In the genomic region with DNA sequence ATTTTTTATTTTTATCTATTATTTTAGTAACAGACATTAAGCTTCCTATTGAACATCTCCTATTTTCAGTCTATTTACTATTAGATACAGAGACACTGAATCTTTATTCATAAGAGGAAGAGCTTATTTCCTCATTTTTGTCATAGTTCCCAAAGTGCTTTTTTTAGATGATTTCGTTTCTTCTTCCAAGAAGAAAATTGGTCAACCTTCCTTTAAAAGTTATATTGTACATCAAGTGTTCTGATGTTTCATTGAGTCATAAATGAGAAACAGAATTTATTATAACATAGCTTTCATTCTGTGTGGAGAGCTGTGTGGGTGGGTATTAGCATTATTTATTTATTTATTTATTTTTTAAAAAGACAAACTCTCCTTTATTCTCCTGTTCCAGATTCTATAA, we compare ENCODE assay signal across 25 cellular contexts. TPM values are rescaled to one million over a fixed set of nuclear protein-coding genes. Genes with fewer than 3 reads are reported as not detected.
DNase-seq lines count a peak whose midpoint lies in the region; ATAC-seq, FAIRE-seq and TF ChIP-seq lines count a peak whose summit lies in the region.
"Had no signal": no experiment of that assay in that cellular context is flagged by ENCODE, and none has a peak within 500 bp of the region (broad histone marks: within the 10 kb centered on the region; RNA-seq: fewer than 3 reads in every experiment).

No MANE protein-coding gene starts in this region.

- intact Hi-C loops in mammary epithelial cell (cut with micrococcal nuclease) = no loop called here
- intact Hi-C loops in breast epithelium (cut with DNase I; ENCODE audit: low total_unique reads) = no loop called here

- H3K79me2 ChIP-seq in mammary epithelial cell (ENCODE audit: insufficient read depth, low read length) = no peaks in the 10 kb centered on the region
- H3K79me2 ChIP-seq in OCI-LY3 (ENCODE audit: low read length) = no peaks in the 10 kb centered on the region; the same call in 1 of the 2 replicates

- no peak for ATAC-seq in HG02571 (IDR thresholded peaks at IDR 0.05; ENCODE audit: unreplicated experiment)
- ATAC-seq: activated naive CD8-positive, alpha-beta T cell treated with anti-CD3 and anti-CD28 coated beads, Interleukin-2, amount 50 U/mL, for 24 hours; activated T-helper 17 cell treated with anti-CD3 and anti-CD28 coated beads, Interleukin-2, amount 50 U/mL, for 72 hours; left lobe of liver; PC-3; stimulated activated naive CD8-positive, alpha-beta T cell treated with anti-CD3 and anti-CD28 coated beads, Interleukin-15, amount 100 ng/mL, for 72 hours had no signal

- H3K36me3 ChIP-seq in mammary epithelial cell (ENCODE audit: insufficient read depth, low read length) (no peaks in the 10 kb centered on the region), breast epithelium (no peaks in the 10 kb centered on the region), OCI-LY3 (replicated peaks; ENCODE audit: low read depth, low read length) (peaks cover 23% of the 10 kb centered on the region)
- H3K36me3 ChIP-seq: prostate gland had no signal

- H3K27me3 ChIP-seq in mammary epithelial cell (ENCODE audit: insufficient read depth, low read length) = no peaks in the 10 kb centered on the region
- H3K27me3 ChIP-seq in breast epithelium = no peaks in the 10 kb centered on the region
- no peaks in the 10 kb centered on the region for H3K27me3 ChIP-seq in OCI-LY3 (ENCODE audit: low read depth, low read length)

- TF ChIP-seq CTCF in mammary epithelial cell (conservative IDR thresholded peaks at IDR 0.05 in 1 of 2, IDR thresholded peaks at IDR 0.05 in 1 of 2; ENCODE audit: extremely low read depth in 1 of 2, insufficient read depth in 1 of 2, low read depth in 1 of 2, low read length in 2 of 2) (no peak), breast epithelium (IDR thresholded peaks at IDR 0.05) (no peak), OCI-LY3 (IDR thresholded peaks at IDR 0.05; ENCODE audit: low read depth, low read length) (no peak)

- in situ Hi-C loops in mammary epithelial cell (cut with MboI; ENCODE audit: low sequenced_read_pairs in 2 of 2) = no loop called here

- FAIRE-seq in endometrium (lab: Jason Lieb, UNC) = peak; percentile 68
- FAIRE-seq: bronchial epithelial cell had no signal

- H3K4me1 ChIP-seq in mammary epithelial cell (ENCODE audit: insufficient read depth, low read length) (peaks cover 10% of the 10 kb centered on the region), breast epithelium (no peaks in the 10 kb centered on the region), OCI-LY3 (ENCODE audit: low read length) (peaks cover 27% of the 10 kb centered on the region)
- H3K4me1 ChIP-seq: prostate gland had no signal

- CTCF ChIA-PET in mammary epithelial cell (lab: Charles Lee; ENCODE audit: low non-redundant PET) = no interaction called here

- dilution Hi-C loops in mammary epithelial cell (cut with HindIII; ENCODE audit: low sequenced_read_pairs) = no loop called here

- no peak overlapping the region for H3K27ac ChIP-seq in mammary epithelial cell (ENCODE audit: insufficient read depth, low read depth, low read length)
- no peak overlapping the region for H3K27ac ChIP-seq in breast epithelium
- H3K27ac ChIP-seq in OCI-LY3 (ENCODE audit: low read length) = peak overlapping the region; percentile 62
- H3K27ac ChIP-seq: 22Rv1, C4-2B, HL-60, prostate gland had no signal

- WGBS in mammary epithelial cell (ENCODE audit: low coverage, missing lambda C conversion rate) = 17% methylated on average over 1 of the region's 1 CpG

- DNase-seq in mammary epithelial cell (no peak), breast epithelium (ENCODE audit: low spot score in 2 of 2) (no peak), NCI-H1436 treated with DMSO at 0.1 percent for 48 hours (lab: John Stamatoyannopoulos, UW) (no peak), GOT3 (lab: John Stamatoyannopoulos, UW) (no peak)
- no peak for DNase-seq in activated CD8-positive, alpha-beta memory T cell treated with anti-CD3 and anti-CD28 coated beads, Interleukin-2, amount 50 U/mL, for 4 hours
- DNase-seq: activated naive CD8-positive, alpha-beta T cell treated with anti-CD3 and anti-CD28 coated beads, Interleukin-2, amount 50 U/mL, for 24 hours; dermis blood vessel endothelial cell; DMS53; MM.1S; NCI-H2081; NCI-H524 treated with DMSO at 0.1 percent for 48 hours; PC-3; small intestine; stimulated activated CD4-positive, alpha-beta T cell treated with anti-CD3 and anti-CD28 coated beads, Interleukin-2, amount 100 ng/mL, for 48 hours; stimulated activated naive CD8-positive, alpha-beta T cell treated with anti-CD3 and anti-CD28 coated beads, Interleukin-15, amount 100 ng/mL, for 72 hours had no signal

- no peak for TF ChIP-seq POLR2A in breast epithelium (IDR thresholded peaks at IDR 0.05)

- H4K20me1 ChIP-seq in mammary epithelial cell (ENCODE audit: insufficient read depth, low read length) (no peaks in the 10 kb centered on the region), OCI-LY3 (ENCODE audit: insufficient read depth, low read length) (no peaks in the 10 kb centered on the region)

- H3K9ac ChIP-seq in mammary epithelial cell (ENCODE audit: insufficient read depth, low read length) = no peak overlapping the region
- peak overlapping the region; percentile 46; the same call in 1 of the 2 replicates for H3K9ac ChIP-seq in OCI-LY3 (ENCODE audit: low read length)

- H2AFZ ChIP-seq in mammary epithelial cell (ENCODE audit: low read depth, low read length) = no peak overlapping the region
- no peak overlapping the region for H2AFZ ChIP-seq in OCI-LY3 (ENCODE audit: low read depth, low read length)

- H3K4me2 ChIP-seq in mammary epithelial cell (ENCODE audit: insufficient read depth, low read depth, low read length) (peak overlapping the region; percentile 1), OCI-LY3 (ENCODE audit: low read length) (peak overlapping the region; percentile 44)

- H3K9me3 ChIP-seq in mammary epithelial cell (replicated peaks; ENCODE audit: insufficient read depth, low read length) (peaks cover under 1% of the 10 kb centered on the region), breast epithelium (peaks cover 0 to 3% of the 10 kb centered on the region in 2 donors), OCI-LY3 (ENCODE audit: insufficient read depth, low read length) (no peaks in the 10 kb centered on the region)
- H3K9me3 ChIP-seq: prostate gland had no signal

- H3K4me3 ChIP-seq in mammary epithelial cell (replicated peaks in 1 of 3; ENCODE audit: insufficient read depth in 1 of 3, low read depth in 2 of 3, low read length in 3 of 3) = no peak overlapping the region
- no peak overlapping the region for H3K4me3 ChIP-seq in breast epithelium
- H3K4me3 ChIP-seq in OCI-LY3 (ENCODE audit: low read length) = 0 out of 2 replicates have a peak overlapping the region, but pooled peaks have one; percentile 19
- H3K4me3 ChIP-seq: prostate gland had no signal

- no TSS peak for BruUV-seq in mammary epithelial cell (replicated peaks; lab: Mats Ljungman, UMichigan)

RNA-seq across cellular contexts. Expression of a gene that starts 50.6 kb away (rescaled TPM):
- total RNA-seq in mammary epithelial cell (10 to 100 TPM; 38.8 to 45.7 TPM), breast epithelium (10 to 100 TPM; 31.8 to 65.3 (median 42.3) TPM)
- 13.7 TPM for polyA plus RNA-seq in mammary epithelial cell
- polyA minus RNA-seq in mammary epithelial cell = 98.6 TPM
